In the genomic region with DNA sequence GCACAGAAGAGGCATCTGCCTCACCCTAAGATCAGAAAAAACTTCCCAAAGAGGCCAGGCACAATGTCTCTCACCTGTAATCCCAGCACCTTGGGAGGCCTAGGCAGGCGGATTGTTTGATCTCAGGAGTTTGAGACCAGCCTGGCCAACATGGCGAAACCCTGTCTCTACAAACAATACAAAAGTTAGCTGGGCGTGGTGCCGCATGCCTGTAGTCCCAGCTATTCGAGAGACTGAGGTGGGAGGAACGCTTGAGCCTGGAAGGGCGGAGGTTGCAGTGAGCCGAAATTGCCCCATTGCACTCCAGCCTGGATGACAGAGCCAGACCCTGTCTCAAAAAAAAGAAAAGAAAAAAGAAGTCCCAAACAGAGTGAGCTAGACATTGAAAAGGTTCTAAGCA, we compare ENCODE assay signal across 15 cellular contexts. TPM values are rescaled to one million over a fixed set of nuclear protein-coding genes. Genes with fewer than 3 reads are reported as not detected.
DNase-seq lines count a peak whose midpoint lies in the region; ATAC-seq and TF ChIP-seq lines count a peak whose summit lies in the region.
"Had no signal": no experiment of that assay in that cellular context is flagged by ENCODE, and none has a peak within 500 bp of the region (broad histone marks: within the 10 kb centered on the region; RNA-seq: fewer than 3 reads in every experiment).

No MANE protein-coding gene starts in this region.

- peak overlapping the region; percentile 91 for H3K4me3 Mint-ChIP-seq in activated CD8-positive, alpha-beta memory T cell treated with anti-CD3 and anti-CD28 coated beads, Interleukin-2, amount 10 ng/mL, durations not matched to agents 7 days and 5 days
- H3K4me3 Mint-ChIP-seq in endodermal cell, result peak overlapping the region; percentile 36
- H3K4me3 Mint-ChIP-seq in stimulated activated memory B cell treated with anti-CD40 and anti-IgM and Interleukin-4, amounts not matched to agents 10 μg/mL and 1 μg/mL and 100 μg/mL, for 72 hours, result peak overlapping the region; percentile 24

- H3K9me3 ChIP-seq in SU-DHL-6 (ENCODE audit: insufficient read depth, low read length) (no peaks in the 10 kb centered on the region), endodermal cell (ENCODE audit: control insufficient read depth, low read length) (no peaks in the 10 kb centered on the region), testis (no peaks in the 10 kb centered on the region)
- H3K9me3 ChIP-seq: thoracic aorta had no signal

- TF ChIP-seq CTCF in SU-DHL-6 (IDR thresholded peaks at IDR 0.05; ENCODE audit: insufficient read depth, low read length, poor library complexity, severe bottlenecking) (no peak), endodermal cell (conservative IDR thresholded peaks at IDR 0.05) (no peak), testis (IDR thresholded peaks at IDR 0.05) (no peak)

- peak overlapping the region; percentile 98 for H3K27ac Mint-ChIP-seq in activated CD8-positive, alpha-beta memory T cell treated with anti-CD3 and anti-CD28 coated beads, Interleukin-2, amount 10 ng/mL, durations not matched to agents 7 days and 5 days
- H3K27ac Mint-ChIP-seq in endodermal cell, result peak overlapping the region; percentile 96
- H3K27ac Mint-ChIP-seq in stimulated activated memory B cell treated with anti-CD40 and anti-IgM and Interleukin-4, amounts not matched to agents 10 μg/mL and 1 μg/mL and 100 μg/mL, for 72 hours, result peak overlapping the region; percentile 44

- peak overlapping the region; percentile 76 for H3K4me2 ChIP-seq in SU-DHL-6 (ENCODE audit: low read depth, low read length, poor library complexity, severe bottlenecking)

- H3K4me3 ChIP-seq in SU-DHL-6 (ENCODE audit: insufficient read depth, low read length, poor library complexity, severe bottlenecking) (peak overlapping the region; percentile 9), endodermal cell (ENCODE audit: low read length) (peak overlapping the region; percentile 93), testis (no peak overlapping the region)
- H3K4me3 ChIP-seq: thoracic aorta had no signal

- no peaks in the 10 kb centered on the region for H3K9me2 ChIP-seq in SU-DHL-6 (replicated peaks; ENCODE audit: insufficient read depth, low read length)

- H3K9ac ChIP-seq in SU-DHL-6 (ENCODE audit: low read length), result peak overlapping the region; percentile 99
- H3K9ac ChIP-seq in endodermal cell (ENCODE audit: extremely low read depth, low read length, poor library complexity, severe bottlenecking), result no peak overlapping the region

- H3K27me3 Mint-ChIP-seq in activated CD8-positive, alpha-beta memory T cell treated with anti-CD3 and anti-CD28 coated beads, Interleukin-2, amount 10 ng/mL, durations not matched to agents 7 days and 5 days, result no peaks in the 10 kb centered on the region
- H3K27me3 Mint-ChIP-seq in endodermal cell (ENCODE audit: insufficient read depth), result no peaks in the 10 kb centered on the region
- H3K27me3 Mint-ChIP-seq in stimulated activated memory B cell treated with anti-CD40 and anti-IgM and Interleukin-4, amounts not matched to agents 10 μg/mL and 1 μg/mL and 100 μg/mL, for 72 hours, result no peaks in the 10 kb centered on the region

- peaks cover 44% of the 10 kb centered on the region for H3K36me3 Mint-ChIP-seq in activated CD8-positive, alpha-beta memory T cell treated with anti-CD3 and anti-CD28 coated beads, Interleukin-2, amount 10 ng/mL, durations not matched to agents 7 days and 5 days
- no peaks in the 10 kb centered on the region for H3K36me3 Mint-ChIP-seq in endodermal cell (ENCODE audit: low read depth)
- peaks cover 16% of the 10 kb centered on the region for H3K36me3 Mint-ChIP-seq in stimulated activated memory B cell treated with anti-CD40 and anti-IgM and Interleukin-4, amounts not matched to agents 10 μg/mL and 1 μg/mL and 100 μg/mL, for 72 hours

- H3K9me3 Mint-ChIP-seq in activated CD8-positive, alpha-beta memory T cell treated with anti-CD3 and anti-CD28 coated beads, Interleukin-2, amount 10 ng/mL, durations not matched to agents 7 days and 5 days (ENCODE audit: low read depth), result no peaks in the 10 kb centered on the region
- no peaks in the 10 kb centered on the region for H3K9me3 Mint-ChIP-seq in endodermal cell
- H3K9me3 Mint-ChIP-seq in stimulated activated memory B cell treated with anti-CD40 and anti-IgM and Interleukin-4, amounts not matched to agents 10 μg/mL and 1 μg/mL and 100 μg/mL, for 72 hours, result no peaks in the 10 kb centered on the region

- peaks cover 30% of the 10 kb centered on the region for H4K20me1 ChIP-seq in SU-DHL-6 (ENCODE audit: low read depth, low read length)

- peaks cover 58% of the 10 kb centered on the region for H3K4me1 Mint-ChIP-seq in activated CD8-positive, alpha-beta memory T cell treated with anti-CD3 and anti-CD28 coated beads, Interleukin-2, amount 10 ng/mL, durations not matched to agents 7 days and 5 days
- peaks cover 54% of the 10 kb centered on the region for H3K4me1 Mint-ChIP-seq in endodermal cell
- H3K4me1 Mint-ChIP-seq in stimulated activated memory B cell treated with anti-CD40 and anti-IgM and Interleukin-4, amounts not matched to agents 10 μg/mL and 1 μg/mL and 100 μg/mL, for 72 hours, result peaks cover 73% of the 10 kb centered on the region

- H3K27ac ChIP-seq in SU-DHL-6 (ENCODE audit: low read depth, low read length) (peak overlapping the region; percentile 99), endodermal cell (ENCODE audit: low read depth, low read length) (no peak overlapping the region), testis (no peak overlapping the region)
- H3K27ac ChIP-seq: brain microvascular endothelial cell, thoracic aorta had no signal

- TF ChIP-seq POLR2A in testis (IDR thresholded peaks at IDR 0.05), result no peak

- H3K36me3 ChIP-seq in SU-DHL-6 (ENCODE audit: low read length) (peaks cover 15% of the 10 kb centered on the region), endodermal cell (ENCODE audit: control insufficient read depth, insufficient read depth, low read length) (peaks cover 12% of the 10 kb centered on the region), testis (ENCODE audit: low read depth, missing control alignments) (no peaks in the 10 kb centered on the region)
- H3K36me3 ChIP-seq: thoracic aorta had no signal

- intact Hi-C loops in testis (cut with DNase I; ENCODE audit: low total_unique reads), result no loop called here

- DNase-seq in activated CD8-positive, alpha-beta memory T cell treated with anti-CD3 and anti-CD28 coated beads, Interleukin-2, amount 10 ng/mL, durations not matched to agents 7 days and 5 days, result no peak
- DNase-seq in activated CD8-positive, alpha-beta memory T cell treated with anti-CD3 and anti-CD28 coated beads for 24 hours, result no peak
- DNase-seq in endodermal cell (peak; percentile 91), C1 segment of cervical spinal cord (lab: John Stamatoyannopoulos, UW) (no peak), testis (no peak)
- DNase-seq: activated CD4-positive, alpha-beta T cell treated with anti-CD3 and anti-CD28 coated beads, Interleukin-2, amount 50 U/mL, for 4 hours; brain microvascular endothelial cell; DMS79 treated with DMSO at 0.1 percent for 48 hours; NCI-H2029 treated with DMSO at 0.1 percent for 48 hours; NK-92 treated with Interleukin-12 subunit alpha and Interleukin-12 subunit beta, amount 100 ng/mL, for 24 hours had no signal

- H3K4me1 ChIP-seq in endodermal cell (ENCODE audit: control insufficient read depth, insufficient read depth, low read length) (peaks cover 9% of the 10 kb centered on the region), testis (peaks cover 32% of the 10 kb centered on the region)

- peaks cover 46% of the 10 kb centered on the region for H3F3A ChIP-seq in SU-DHL-6 (ENCODE audit: insufficient read depth)

- 64 to 72% methylated on average over 7 to 8 of the region's 8 CpGs for WGBS in endodermal cell (ENCODE audit: insufficient coverage in 1 of 2, insufficient read length in 1 of 2), 2 experiments
- WGBS in testis, 2 donors, result 76 to 93% methylated on average over 8 of the region's 8 CpGs

- no peak overlapping the region for H2AFZ ChIP-seq in SU-DHL-6 (ENCODE audit: low read depth, low read length, severe bottlenecking)

- no peak for ATAC-seq in activated CD8-positive, alpha-beta memory T cell treated with anti-CD3 and anti-CD28 coated beads, Interleukin-2, amount 10 ng/mL, durations not matched to agents 7 days and 5 days
- no peak for ATAC-seq in stimulated activated memory B cell treated with anti-CD40 and anti-IgM and Interleukin-4, amounts not matched to agents 10 μg/mL and 1 μg/mL and 100 μg/mL, for 72 hours
- no peak for ATAC-seq in GM18511 (IDR thresholded peaks at IDR 0.05; ENCODE audit: unreplicated experiment)
- ATAC-seq: sciatic nerve had no signal

- peaks cover 94% of the 10 kb centered on the region for H3K79me2 ChIP-seq in SU-DHL-6 (ENCODE audit: insufficient read depth, low read length)

- no peaks in the 10 kb centered on the region for H3K27me3 ChIP-seq in SU-DHL-6 (ENCODE audit: low read length)
- H3K27me3 ChIP-seq in endodermal cell (ENCODE audit: control insufficient read depth, insufficient read depth, low read length, poor library complexity, severe bottlenecking), result no peaks in the 10 kb centered on the region
- H3K27me3 ChIP-seq in testis, result no peaks in the 10 kb centered on the region
- H3K27me3 ChIP-seq: brain microvascular endothelial cell had no signal

- CTCF ChIA-PET in activated CD8-positive, alpha-beta memory T cell treated with anti-CD3 and anti-CD28 coated beads, Interleukin-2, amount 10 ng/mL, durations not matched to agents 7 days and 5 days (lab: Charles Lee), result interaction anchor here (0.7 to 5.5 kb wide), 10 partner anchors 9 to 924 kb away, joined by 3 to 70 read pairs (median 5); no protein-coding TSS in a partner anchor

RNA-seq across cellular contexts. Expression of a gene that starts 4.5 kb away (rescaled TPM):
- 10 to 100 TPM; 73.3 to 84.2 TPM for total RNA-seq in activated CD8-positive, alpha-beta memory T cell treated with anti-CD3 and anti-CD28 coated beads, Interleukin-2, amount 10 ng/mL, durations not matched to agents 7 days and 5 days
- total RNA-seq in endodermal cell, result 10 to 100 TPM; 31.0 to 32.4 TPM
- 24.3 TPM for polyA plus RNA-seq in endodermal cell (2013, experiment 1 of 2)
- polyA plus RNA-seq in endodermal cell (2013, experiment 2 of 2), result 23.0 TPM
- 10 to 100 TPM; 33.2 to 34.7 TPM for total RNA-seq in testis
- 20.8 TPM for polyA plus RNA-seq in testis (ENCODE audit: insufficient read depth, low read depth, low replicate concordance)

RNA-seq across cellular contexts. Expression of a gene that starts 5.4 kb away (rescaled TPM):
- total RNA-seq in activated CD8-positive, alpha-beta memory T cell treated with anti-CD3 and anti-CD28 coated beads, Interleukin-2, amount 10 ng/mL, durations not matched to agents 7 days and 5 days, result 10 to 100 TPM; 31.4 to 42.8 TPM
- total RNA-seq in endodermal cell, result 10 to 100 TPM; 14.0 to 17.0 TPM
- polyA plus RNA-seq in endodermal cell (2013, experiment 1 of 2), result 9.0 TPM
- polyA plus RNA-seq in endodermal cell (2013, experiment 2 of 2), result 8.7 TPM
- total RNA-seq in testis, result 10 to 100 TPM; 20.6 to 21.3 TPM
- polyA plus RNA-seq in testis (ENCODE audit: insufficient read depth, low read depth, low replicate concordance), result 13.3 TPM

RNA-seq across cellular contexts. Expression of a gene that starts 31.5 kb away (rescaled TPM):
- 1 to 10 TPM; 7.2 to 7.3 TPM for total RNA-seq in activated CD8-positive, alpha-beta memory T cell treated with anti-CD3 and anti-CD28 coated beads, Interleukin-2, amount 10 ng/mL, durations not matched to agents 7 days and 5 days
- 10 to 100 TPM in 1 of 2 donors, 1 to 10 TPM in 1; 7.9 to 12.9 TPM for total RNA-seq in endodermal cell
- polyA plus RNA-seq in endodermal cell (2013, experiment 1 of 2), result 13.9 TPM
- 12.8 TPM for polyA plus RNA-seq in endodermal cell (2013, experiment 2 of 2)
- total RNA-seq in testis, result 100 to 1,000 TPM; 134 to 160 TPM
- polyA plus RNA-seq in testis (ENCODE audit: insufficient read depth, low read depth, low replicate concordance), result 389 TPM

RNA-seq across cellular contexts. Expression of a gene that starts 40.7 kb away (rescaled TPM):
- not detected for total RNA-seq in activated CD8-positive, alpha-beta memory T cell treated with anti-CD3 and anti-CD28 coated beads, Interleukin-2, amount 10 ng/mL, durations not matched to agents 7 days and 5 days
- total RNA-seq in endodermal cell (1 to 10 TPM in 1 of 2 donors, under 1 TPM in 1; 0.24 to 1.2 TPM), testis (10 to 100 TPM; 22.4 to 38.5 TPM)
- polyA plus RNA-seq in endodermal cell (2013, experiment 1 of 2), result 0.14 TPM
- 0.58 TPM for polyA plus RNA-seq in endodermal cell (2013, experiment 2 of 2)
- 108 TPM for polyA plus RNA-seq in testis (ENCODE audit: insufficient read depth, low read depth, low replicate concordance)
- total RNA-seq: thoracic aorta had no signal

RNA-seq across cellular contexts. Expression of a gene that starts 43.7 kb away (rescaled TPM):
- 10 to 100 TPM in 1 of 2 experiments, 1 to 10 TPM in 1; 8.8 to 23.2 TPM for total RNA-seq in activated CD8-positive, alpha-beta memory T cell treated with anti-CD3 and anti-CD28 coated beads, Interleukin-2, amount 10 ng/mL, durations not matched to agents 7 days and 5 days
- total RNA-seq in endodermal cell (1 to 10 TPM; 1.3 to 2.0 TPM), testis (under 1 TPM; 0.50 to 0.63 TPM)
- polyA plus RNA-seq in endodermal cell (2013, experiment 1 of 2), result 0.78 TPM
- 0.95 TPM for polyA plus RNA-seq in endodermal cell (2013, experiment 2 of 2)
- 0.29 TPM for polyA plus RNA-seq in testis (ENCODE audit: insufficient read depth, low read depth, low replicate concordance)

Comparison
In these comparisons a context has a peak if more than half of its experiments do, and no peak if none do; other contexts are left out.
1. H3K27ac Mint-ChIP-seq: peak in every context shown above with its lines; median percentile 98 in activated CD8-positive, alpha-beta memory T cell treated with anti-CD3 and anti-CD28 coated beads, Interleukin-2, amount 10 ng/mL, durations not matched to agents 7 days and 5 days; 96 in endodermal cell; 44 in stimulated activated memory B cell treated with anti-CD40 and anti-IgM and Interleukin-4, amounts not matched to agents 10 μg/mL and 1 μg/mL and 100 μg/mL, for 72 hours.
2. H3K4me3 Mint-ChIP-seq: peak in every context shown above with its lines; median percentile 91 in activated CD8-positive, alpha-beta memory T cell treated with anti-CD3 and anti-CD28 coated beads, Interleukin-2, amount 10 ng/mL, durations not matched to agents 7 days and 5 days; 36 in endodermal cell; 24 in stimulated activated memory B cell treated with anti-CD40 and anti-IgM and Interleukin-4, amounts not matched to agents 10 μg/mL and 1 μg/mL and 100 μg/mL, for 72 hours.
3. H3K4me3 ChIP-seq: peak in SU-DHL-6 (single experiment) and endodermal cell (single experiment); none in testis (0 of 2).
4. RNA of a gene that starts 31.5 kb away (total RNA-seq): 134 to 160 TPM in testis; 7.9 to 12.9 TPM in endodermal cell and 7.2 to 7.3 TPM in activated CD8-positive, alpha-beta memory T cell treated with anti-CD3 and anti-CD28 coated beads, Interleukin-2, amount 10 ng/mL, durations not matched to agents 7 days and 5 days; every median in the first group is over 4 times any median in the second.